In genomic region chr12:90084018-90084417, GRCh38 we compare ENCODE assay signal across 22 cellular contexts.
"Had no signal": no experiment of that assay in that cellular context is flagged by ENCODE, and none has a peak within 500 bp of the region (broad histone marks: within the 10 kb centered on the region; RNA-seq: fewer than 3 reads in every experiment).

No MANE protein-coding gene starts in this region.

- H3K36me3 Mint-ChIP-seq: naive thymus-derived CD4-positive, alpha-beta T cell; stimulated activated effector memory CD8-positive, alpha-beta T cell treated with anti-CD3 and anti-CD28 coated beads, Interleukin-12 subunit alpha, Interleukin-12 subunit beta, amount 100 ng/mL, for 72 hours; type B pancreatic cell had no signal

- DNase-seq: foreskin melanocyte; heart left ventricle; hippocampal formation; kidney glomerular epithelial cell; mammary epithelial cell; naive thymus-derived CD4-positive, alpha-beta T cell; nephron progenitor cell; stimulated activated CD4-positive, alpha-beta T cell treated with anti-CD3 and anti-CD28 coated beads, Interleukin-4, amount 100 ng/mL, for 1 hour; stimulated activated CD8-positive, alpha-beta memory T cell treated with anti-CD3 and anti-CD28 coated beads, Interleukin-4, amount 100 ng/mL, for 48 hours; stimulated activated naive CD8-positive, alpha-beta T cell treated with anti-CD3 and anti-CD28 coated beads, Interleukin-15, Interleukin-2, amounts not matched to agents 100 U/mL and 50 U/mL, for 24 hours; thyroid gland had no signal

- H3K27me3 ChIP-seq: heart left ventricle, neutrophil, right atrium auricular region, suprapubic skin, thyroid gland had no signal

- FAIRE-seq: colon, endothelial cell of umbilical vein, islet of Langerhans, urothelium cell line had no signal

- H3K9me3 ChIP-seq: heart left ventricle, neutrophil, right atrium auricular region, suprapubic skin, thyroid gland had no signal

- H3K27ac Mint-ChIP-seq: dendritic cell treated with granulocyte-macrophage colony-stimulating factor and Interleukin-4, amounts not matched to agents 40 ng/mL and 50 ng/mL, for 4 days; nephron progenitor cell; stimulated activated effector memory CD8-positive, alpha-beta T cell treated with anti-CD3 and anti-CD28 coated beads, Interleukin-12 subunit alpha, Interleukin-12 subunit beta, amount 100 ng/mL, for 72 hours; type B pancreatic cell had no signal

- H3K4me1 ChIP-seq: heart left ventricle, right atrium auricular region, suprapubic skin, thyroid gland had no signal

- H3K27ac ChIP-seq: heart left ventricle, neutrophil, right atrium auricular region, suprapubic skin, thyroid gland had no signal

- H3K4me3 ChIP-seq: heart left ventricle, right atrium auricular region, suprapubic skin, thyroid gland had no signal

- H3K27me3 Mint-ChIP-seq: type B pancreatic cell had no signal

- H3K36me3 ChIP-seq: heart left ventricle, neutrophil, right atrium auricular region, suprapubic skin, thyroid gland had no signal

- H3K9me3 Mint-ChIP-seq: naive thymus-derived CD4-positive, alpha-beta T cell; nephron progenitor cell; stimulated activated effector memory CD8-positive, alpha-beta T cell treated with anti-CD3 and anti-CD28 coated beads, Interleukin-12 subunit alpha, Interleukin-12 subunit beta, amount 100 ng/mL, for 72 hours had no signal

- ATAC-seq: heart left ventricle; left lobe of liver; naive thymus-derived CD4-positive, alpha-beta T cell; stimulated activated effector memory CD8-positive, alpha-beta T cell treated with anti-CD3 and anti-CD28 coated beads, Interleukin-12 subunit alpha, Interleukin-12 subunit beta, amount 100 ng/mL, for 72 hours; stimulated activated naive CD8-positive, alpha-beta T cell treated with anti-CD3 and anti-CD28 coated beads, Interleukin-15, Interleukin-2, amounts not matched to agents 100 U/mL and 50 U/mL, for 24 hours had no signal

- H3K4me3 Mint-ChIP-seq: dendritic cell treated with granulocyte-macrophage colony-stimulating factor and Interleukin-4, amounts not matched to agents 40 ng/mL and 50 ng/mL, for 4 days; naive thymus-derived CD4-positive, alpha-beta T cell; nephron progenitor cell; stimulated activated effector memory CD8-positive, alpha-beta T cell treated with anti-CD3 and anti-CD28 coated beads, Interleukin-12 subunit alpha, Interleukin-12 subunit beta, amount 100 ng/mL, for 72 hours; type B pancreatic cell had no signal
